11 cellular contexts compared by ENCODE assay signal in the genomic region with DNA sequence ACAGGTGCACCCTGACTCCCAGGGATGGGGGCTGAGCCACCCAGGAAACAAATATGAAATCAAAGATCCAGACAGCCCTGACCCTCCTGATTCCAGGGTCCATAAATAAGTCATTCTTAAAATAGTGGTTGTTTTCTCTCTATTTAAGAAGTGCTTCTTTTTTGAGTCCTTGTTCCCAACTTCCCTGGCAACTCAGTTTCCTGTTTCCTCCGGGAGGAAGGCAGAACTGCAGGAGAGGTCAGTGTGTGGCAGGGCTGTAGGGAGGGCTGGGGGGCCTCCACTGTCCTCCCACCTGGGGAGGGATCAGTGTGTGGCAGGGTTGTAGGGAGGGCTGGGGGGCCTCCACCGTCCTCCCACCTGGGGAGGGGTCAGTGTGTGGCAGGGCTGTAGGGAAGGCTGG.
A peak's percentile ranks its signal among the peaks of the same experiment; 100 is the strongest.
DNase-seq lines count a peak whose midpoint lies in the region; ATAC-seq and TF ChIP-seq lines count a peak whose summit lies in the region.
"Had no signal": no experiment of that assay in that cellular context is flagged by ENCODE, and none has a peak within 500 bp of the region (broad histone marks: within the 10 kb centered on the region; RNA-seq: fewer than 3 reads in every experiment).

No MANE protein-coding gene starts in this region.

- peaks cover 10% of the 10 kb centered on the region in 2 donors for H3K9me3 Mint-ChIP-seq in activated T-cell treated with anti-CD3 and anti-CD28 coated beads, Interleukin-2, amount 50 U/mL, for 72 hours
- H3K9me3 Mint-ChIP-seq in activated B cell treated with CpG ODN at 0.5 μM for 24 hours, result peaks cover 6% of the 10 kb centered on the region
- H3K9me3 Mint-ChIP-seq in stimulated activated naive B cell treated with anti-CD40 and anti-IgM and Interleukin-4, amounts not matched to agents 10 μg/mL and 1 μg/mL and 100 μg/mL, for 72 hours, result peaks cover 16 to 17% of the 10 kb centered on the region in 2 donors

- H3K36me3 Mint-ChIP-seq in activated T-cell treated with anti-CD3 and anti-CD28 coated beads, Interleukin-2, amount 50 U/mL, for 72 hours (ENCODE audit: insufficient read depth in 2 of 2), result peaks cover 19 to 34% of the 10 kb centered on the region in 2 donors
- peaks cover 14% of the 10 kb centered on the region for H3K36me3 Mint-ChIP-seq in activated B cell treated with CpG ODN at 0.5 μM for 24 hours (ENCODE audit: low read depth)
- H3K36me3 Mint-ChIP-seq in stimulated activated naive B cell treated with anti-CD40 and anti-IgM and Interleukin-4, amounts not matched to agents 10 μg/mL and 1 μg/mL and 100 μg/mL, for 72 hours, result peaks cover 45 to 77% of the 10 kb centered on the region in 2 donors

- peaks cover 84% of the 10 kb centered on the region for H3K4me1 Mint-ChIP-seq in activated T-cell treated with anti-CD3 and anti-CD28 coated beads, Interleukin-2, amount 50 U/mL, for 72 hours (ENCODE audit: low read depth)
- peaks cover 48% of the 10 kb centered on the region for H3K4me1 Mint-ChIP-seq in activated B cell treated with CpG ODN at 0.5 μM for 24 hours
- peaks cover 48 to 49% of the 10 kb centered on the region in 2 donors for H3K4me1 Mint-ChIP-seq in stimulated activated naive B cell treated with anti-CD40 and anti-IgM and Interleukin-4, amounts not matched to agents 10 μg/mL and 1 μg/mL and 100 μg/mL, for 72 hours

- intact Hi-C loops in activated B cell treated with CpG ODN at 0.5 μM for 24 hours (cut with micrococcal nuclease), result loop anchor here (10.0 kb wide), 2 partner anchors 234 to 536 kb away; no protein-coding TSS in a partner anchor

- peak overlapping the region; percentile 91 for H3K27ac Mint-ChIP-seq in activated T-cell treated with anti-CD3 and anti-CD28 coated beads, Interleukin-2, amount 50 U/mL, for 72 hours
- peak overlapping the region; percentile 35 for H3K27ac Mint-ChIP-seq in activated B cell treated with CpG ODN at 0.5 μM for 24 hours
- H3K27ac Mint-ChIP-seq in stimulated activated naive B cell treated with anti-CD40 and anti-IgM and Interleukin-4, amounts not matched to agents 10 μg/mL and 1 μg/mL and 100 μg/mL, for 72 hours, result peak overlapping the region; percentile 95

- TF ChIP-seq CTCF in activated B cell treated with CpG ODN at 0.5 μM for 24 hours (IDR thresholded peaks at IDR 0.05), result no peak

- CTCF ChIA-PET in activated B cell treated with CpG ODN at 0.5 μM for 24 hours (lab: Charles Lee), result no interaction called here

- no peak for ATAC-seq in activated T-cell treated with anti-CD3 and anti-CD28 coated beads, Interleukin-2, amount 50 U/mL, for 72 hours (replicated peaks in 1 of 2)
- ATAC-seq in activated B cell treated with CpG ODN at 0.5 μM for 24 hours (ENCODE audit: low read depth) (no peak), HG03175 (IDR thresholded peaks at IDR 0.05; ENCODE audit: unreplicated experiment) (no peak)
- ATAC-seq in stimulated activated naive B cell treated with anti-CD40 and anti-IgM and Interleukin-4, amounts not matched to agents 10 μg/mL and 1 μg/mL and 100 μg/mL, for 72 hours (replicated peaks), result no peak
- ATAC-seq: left lobe of liver had no signal

- POLR2A ChIA-PET in activated B cell treated with CpG ODN at 0.5 μM for 24 hours (lab: Charles Lee), result no interaction called here

- no peak for DNase-seq in activated T-cell treated with anti-CD3 and anti-CD28 coated beads, Interleukin-2, amount 50 U/mL, for 72 hours
- DNase-seq in activated T-cell treated with anti-CD3 and anti-CD28 coated beads, Interleukin-2, amount 50 U/mL, for 1 hour, result no peak
- DNase-seq in activated B cell treated with CpG ODN at 0.5 μM for 24 hours (no peak), left kidney (ENCODE audit: low read depth, low spot score) (peak; percentile 61), NCI-H2081 treated with DMSO at 0.1 percent for 48 hours (lab: John Stamatoyannopoulos, UW) (no peak), NK-92 (lab: John Stamatoyannopoulos, UW; ENCODE audit: unreplicated experiment) (no peak)
- DNase-seq in stimulated activated naive B cell treated with anti-CD40 and anti-IgM and Interleukin-4, amounts not matched to agents 10 μg/mL and 1 μg/mL and 100 μg/mL, for 72 hours, result no peak
- DNase-seq: cortex of kidney, T-helper 9 cell had no signal

- H3K4me3 Mint-ChIP-seq in activated T-cell treated with anti-CD3 and anti-CD28 coated beads, Interleukin-2, amount 50 U/mL, for 72 hours, result peak overlapping the region; percentile 83
- no peak overlapping the region for H3K4me3 Mint-ChIP-seq in activated B cell treated with CpG ODN at 0.5 μM for 24 hours
- peak overlapping the region; percentile 56 to 78 for H3K4me3 Mint-ChIP-seq in stimulated activated naive B cell treated with anti-CD40 and anti-IgM and Interleukin-4, amounts not matched to agents 10 μg/mL and 1 μg/mL and 100 μg/mL, for 72 hours

- H3K27me3 Mint-ChIP-seq in activated T-cell treated with anti-CD3 and anti-CD28 coated beads, Interleukin-2, amount 50 U/mL, for 72 hours (ENCODE audit: low read depth), result no peaks in the 10 kb centered on the region
- H3K27me3 Mint-ChIP-seq in activated B cell treated with CpG ODN at 0.5 μM for 24 hours, result no peaks in the 10 kb centered on the region
- H3K27me3 Mint-ChIP-seq in stimulated activated naive B cell treated with anti-CD40 and anti-IgM and Interleukin-4, amounts not matched to agents 10 μg/mL and 1 μg/mL and 100 μg/mL, for 72 hours, result no peaks in the 10 kb centered on the region

Comparison
In these comparisons a context has a peak if more than half of its experiments do, and no peak if none do; other contexts are left out.
1. H3K27ac Mint-ChIP-seq: peak in every context shown above with its lines; median percentile 95 in stimulated activated naive B cell treated with anti-CD40 and anti-IgM and Interleukin-4, amounts not matched to agents 10 μg/mL and 1 μg/mL and 100 μg/mL, for 72 hours; 91 in activated T-cell treated with anti-CD3 and anti-CD28 coated beads, Interleukin-2, amount 50 U/mL, for 72 hours; 35 in activated B cell treated with CpG ODN at 0.5 μM for 24 hours.